In the genomic region with DNA sequence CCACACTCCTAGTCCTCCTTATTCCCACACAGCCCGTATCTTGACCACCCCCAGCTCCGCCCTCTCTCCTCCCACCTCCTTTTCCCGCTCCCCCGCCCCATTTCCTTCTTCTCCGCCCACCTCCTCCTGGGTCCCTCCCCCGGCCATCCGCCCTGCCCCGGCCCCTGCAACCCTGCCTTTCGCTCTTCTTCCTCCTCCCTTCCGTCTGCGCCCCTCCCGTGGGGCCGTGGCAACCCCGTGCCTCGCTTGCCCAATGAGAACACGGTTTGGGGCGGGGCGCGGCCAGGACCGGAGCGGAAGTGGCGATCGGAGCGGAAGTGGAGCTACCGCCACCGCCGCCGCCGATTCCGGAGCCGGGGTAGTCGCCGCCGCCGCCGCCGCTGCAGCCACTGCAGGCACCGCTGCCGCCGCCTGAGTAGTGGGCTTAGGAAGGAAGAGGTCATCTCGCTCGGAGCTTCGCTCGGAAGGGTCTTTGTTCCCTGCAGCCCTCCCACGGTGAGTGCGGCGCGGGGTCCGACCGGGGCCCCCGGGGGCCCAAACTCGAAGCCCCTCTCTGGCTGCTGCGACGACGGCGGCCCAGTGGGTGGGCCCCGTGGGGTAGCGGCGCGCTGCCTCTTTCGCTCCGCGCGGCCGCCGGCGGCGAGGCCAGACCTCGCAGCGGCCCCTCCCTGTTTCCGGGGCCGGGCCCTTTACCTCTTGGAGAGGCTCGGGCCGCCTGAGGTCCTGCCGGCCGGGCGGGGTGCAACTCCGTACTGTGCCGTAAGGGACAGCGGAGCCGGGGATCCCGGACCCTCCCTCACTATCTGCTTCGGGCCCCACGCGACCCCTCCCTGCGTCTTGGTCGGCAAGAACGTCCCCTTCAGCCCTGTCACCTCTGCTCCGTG, we compare ENCODE assay signal across 8 cellular contexts. TPM values are rescaled to one million over a fixed set of nuclear protein-coding genes. Genes with fewer than 3 reads are reported as not detected.
A peak's percentile ranks its signal among the peaks of the same experiment; 100 is the strongest.
DNase-seq lines count a peak whose midpoint lies in the region; ATAC-seq, FAIRE-seq and TF ChIP-seq lines count a peak whose summit lies in the region.

A gene (plus strand): TSS at position 314 of the 884 bp plus-strand sequence. CDS start 15,829 bp downstream, outside the sequence.

- H3K9me3 ChIP-seq in colonic mucosa: no peaks in the 10 kb centered on the region

- no peak for TF ChIP-seq CTCF in BJ (IDR thresholded peaks at IDR 0.05; ENCODE audit: insufficient read depth, low read depth, low read length)
- TF ChIP-seq CTCF in colonic mucosa (IDR thresholded peaks at IDR 0.05): no peak

- DNase-seq in BJ (ENCODE audit: low read depth): peak; percentile 82
- DNase-seq in GM19239 (ENCODE audit: insufficient read length, low spot score): peak; percentile 85
- DNase-seq in NCI-H526 (lab: John Stamatoyannopoulos, UW): peak; percentile 98 to 100
- peak; percentile 99 for DNase-seq in activated CD4-positive, alpha-beta T cell treated with anti-CD3 and anti-CD28 coated beads for 48 hours
- peak; percentile 99 for DNase-seq in colonic mucosa
- DNase-seq in left colon: peak; percentile 99
- DNase-seq in stimulated activated CD4-positive, alpha-beta T cell treated with anti-CD3 and anti-CD28 coated beads, Interleukin-1b, Interleukin-23, amount 100 ng/mL, for 48 hours: peak; percentile 99

- peak; percentile 81 for ATAC-seq in HG03457 (IDR thresholded peaks at IDR 0.05; ENCODE audit: unreplicated experiment)
- peak; percentile 94 for ATAC-seq in left colon

- H3K27me3 ChIP-seq in BJ (ENCODE audit: control insufficient read depth, insufficient read depth, low read length) (no peaks in the 10 kb centered on the region; the same call in 1 of the 2 replicates), colonic mucosa (no peaks in the 10 kb centered on the region)

- H3K4me3 ChIP-seq in BJ (ENCODE audit: low read depth, low read length) (peak within 1 kb of the TSS; percentile 76), colonic mucosa (peak within 1 kb of the TSS; percentile 92)

- H3K36me3 ChIP-seq in BJ (ENCODE audit: control insufficient read depth, insufficient read depth, low read length) (no peaks in the 10 kb centered on the region; the same call in 1 of the 2 replicates), colonic mucosa (no peaks in the 10 kb centered on the region)

- POLR2A ChIA-PET in BJ (lab: Charles Lee): interaction anchor here (0.6 to 0.7 kb wide), 2 partner anchors 22 to 167 kb away, joined by 3 to 5 read pairs; no protein-coding TSS in a partner anchor

- CTCF ChIA-PET in BJ (lab: Yijun Ruan, JAX): interaction anchor here (1.4 to 1.8 kb wide), 2 partner anchors 14 to 19 kb away, joined by 5 read pairs; no protein-coding TSS in a partner anchor

- H3K27ac ChIP-seq in colonic mucosa: peak within 1 kb of the TSS; percentile 97

- H3K9ac ChIP-seq in colonic mucosa (ENCODE audit: low read depth in 2 of 2, low read length in 2 of 2): peak within 1 kb of the TSS; percentile 86 to 93

- intact Hi-C loops in colonic mucosa (cut with DNase I) (no loop called here), left colon (cut with DNase I, micrococcal nuclease) (no loop called here)

- H3K4me1 ChIP-seq in colonic mucosa: peaks cover 38% of the 10 kb centered on the region

- peak; percentile 89 for FAIRE-seq in GM19239 (lab: Jason Lieb, UNC)

RNA-seq across cellular contexts. Expression of the gene that starts here (rescaled TPM):
- polyA plus RNA-seq in BJ (2011; rRNA removed): 60.5 and 114 TPM in 2 replicates
- 33.2 and 49.9 TPM in 2 replicates for polyA minus RNA-seq in BJ (2011; rRNA and poly(A)+ RNA removed)
- total RNA-seq in colonic mucosa (100 to 1,000 TPM; 256 to 282 TPM), left colon (100 to 1,000 TPM; 250 to 271 TPM)

Comparison
In these comparisons a context has a peak if more than half of its experiments do, and no peak if none do; other contexts are left out.
1. Peak in every context shown above with its lines: DNase-seq, ATAC-seq, H3K4me3 ChIP-seq and H3K27ac ChIP-seq.